ENCODE assay signal across 9 cellular contexts in genomic region chr7:47574473-47575328, GRCh38. TPM values are rescaled to one million over a fixed set of nuclear protein-coding genes. Genes with fewer than 3 reads are reported as not detected.
DNase-seq lines count a peak whose midpoint lies in the region; ATAC-seq and TF ChIP-seq lines count a peak whose summit lies in the region.
"Had no signal": no experiment of that assay in that cellular context is flagged by ENCODE, and none has a peak within 500 bp of the region (broad histone marks: within the 10 kb centered on the region; RNA-seq: fewer than 3 reads in every experiment).

No MANE protein-coding gene starts in this region.

- H3K27me3 Mint-ChIP-seq in dendritic cell treated with granulocyte-macrophage colony-stimulating factor and Interleukin-4, amounts not matched to agents 40 ng/mL and 50 ng/mL, for 4 days: no peaks in the 10 kb centered on the region
- H3K27me3 Mint-ChIP-seq in activated T-cell treated with anti-CD3 and anti-CD28 coated beads, Interleukin-2, amount 50 U/mL, for 24 hours: peaks cover 6% of the 10 kb centered on the region
- peaks cover 11% of the 10 kb centered on the region for H3K27me3 Mint-ChIP-seq in activated naive CD4-positive, alpha-beta T cell treated with anti-CD3 and anti-CD28 coated beads for 36 hours (ENCODE audit: low read depth)

- peak overlapping the region; percentile 64 for H3K4me3 Mint-ChIP-seq in dendritic cell treated with granulocyte-macrophage colony-stimulating factor and Interleukin-4, amounts not matched to agents 40 ng/mL and 50 ng/mL, for 4 days
- no peak overlapping the region for H3K4me3 Mint-ChIP-seq in activated T-cell treated with anti-CD3 and anti-CD28 coated beads, Interleukin-2, amount 50 U/mL, for 24 hours
- H3K4me3 Mint-ChIP-seq in activated naive CD4-positive, alpha-beta T cell treated with anti-CD3 and anti-CD28 coated beads for 36 hours: no peak overlapping the region
- H3K4me3 Mint-ChIP-seq: CD4-positive, CD25-positive, alpha-beta regulatory T cell had no signal

- H3K27ac Mint-ChIP-seq in dendritic cell treated with granulocyte-macrophage colony-stimulating factor and Interleukin-4, amounts not matched to agents 40 ng/mL and 50 ng/mL, for 4 days: peak overlapping the region; percentile 90
- H3K27ac Mint-ChIP-seq in activated T-cell treated with anti-CD3 and anti-CD28 coated beads, Interleukin-2, amount 50 U/mL, for 24 hours: no peak overlapping the region
- H3K27ac Mint-ChIP-seq in activated naive CD4-positive, alpha-beta T cell treated with anti-CD3 and anti-CD28 coated beads for 36 hours: no peak overlapping the region
- H3K27ac Mint-ChIP-seq: CD4-positive, CD25-positive, alpha-beta regulatory T cell had no signal

- DNase-seq in thyroid gland (no peak), NCI-H1105 (lab: John Stamatoyannopoulos, UW) (no peak)
- no peak for DNase-seq in activated T-cell treated with anti-CD3 and anti-CD28 coated beads, Interleukin-2, amount 50 U/mL, for 24 hours
- DNase-seq in activated naive CD4-positive, alpha-beta T cell treated with anti-CD3 and anti-CD28 coated beads for 36 hours: no peak
- DNase-seq: CD4-positive, CD25-positive, alpha-beta regulatory T cell had no signal

- H3K36me3 Mint-ChIP-seq in dendritic cell treated with granulocyte-macrophage colony-stimulating factor and Interleukin-4, amounts not matched to agents 40 ng/mL and 50 ng/mL, for 4 days (ENCODE audit: low read depth): peaks cover 26% of the 10 kb centered on the region
- no peaks in the 10 kb centered on the region for H3K36me3 Mint-ChIP-seq in activated T-cell treated with anti-CD3 and anti-CD28 coated beads, Interleukin-2, amount 50 U/mL, for 24 hours (ENCODE audit: low read depth)
- no peaks in the 10 kb centered on the region for H3K36me3 Mint-ChIP-seq in activated naive CD4-positive, alpha-beta T cell treated with anti-CD3 and anti-CD28 coated beads for 36 hours (ENCODE audit: low read depth)
- H3K36me3 Mint-ChIP-seq: CD4-positive, CD25-positive, alpha-beta regulatory T cell had no signal

- intact Hi-C loops in dendritic cell treated with granulocyte-macrophage colony-stimulating factor and Interleukin-4, amounts not matched to agents 40 ng/mL and 50 ng/mL, for 4 days (cut with micrococcal nuclease): loop anchor here (5.0 kb wide), 1 partner anchor 77 kb away; no protein-coding TSS in a partner anchor
- intact Hi-C loops in thyroid gland (cut with DNase I): loop anchor here (10.0 kb wide), 1 partner anchor 130 kb away; no protein-coding TSS in a partner anchor
- intact Hi-C loops in activated naive CD4-positive, alpha-beta T cell treated with anti-CD3 and anti-CD28 coated beads for 36 hours (cut with micrococcal nuclease): no loop called here

- peaks cover 92% of the 10 kb centered on the region for H3K4me1 Mint-ChIP-seq in dendritic cell treated with granulocyte-macrophage colony-stimulating factor and Interleukin-4, amounts not matched to agents 40 ng/mL and 50 ng/mL, for 4 days (ENCODE audit: low read depth)
- H3K4me1 Mint-ChIP-seq in activated T-cell treated with anti-CD3 and anti-CD28 coated beads, Interleukin-2, amount 50 U/mL, for 24 hours (ENCODE audit: low read depth): peaks cover 3% of the 10 kb centered on the region
- H3K4me1 Mint-ChIP-seq in activated naive CD4-positive, alpha-beta T cell treated with anti-CD3 and anti-CD28 coated beads for 36 hours (ENCODE audit: low read depth): peaks cover 4% of the 10 kb centered on the region

- H3K9me3 Mint-ChIP-seq in dendritic cell treated with granulocyte-macrophage colony-stimulating factor and Interleukin-4, amounts not matched to agents 40 ng/mL and 50 ng/mL, for 4 days: no peaks in the 10 kb centered on the region
- H3K9me3 Mint-ChIP-seq in activated T-cell treated with anti-CD3 and anti-CD28 coated beads, Interleukin-2, amount 50 U/mL, for 24 hours: no peaks in the 10 kb centered on the region
- H3K9me3 Mint-ChIP-seq in activated naive CD4-positive, alpha-beta T cell treated with anti-CD3 and anti-CD28 coated beads for 36 hours: no peaks in the 10 kb centered on the region

- H3K27ac ChIP-seq in 22Rv1 (peak overlapping the region; percentile 59; the same call in 1 of the 2 replicates), thyroid gland (peak overlapping the region; percentile 72 to 85 (median 84))

- H3K4me3 ChIP-seq in thyroid gland (replicated peaks in 1 of 3): no peak overlapping the region

- peaks cover 71 to 94% of the 10 kb centered on the region in 2 donors for H3K4me1 ChIP-seq in thyroid gland

- no peaks in the 10 kb centered on the region for H3K9me3 ChIP-seq in thyroid gland

- CTCF ChIA-PET in activated naive CD4-positive, alpha-beta T cell treated with anti-CD3 and anti-CD28 coated beads for 36 hours (lab: Charles Lee): no interaction called here

- H3K36me3 ChIP-seq in thyroid gland: no peaks in the 10 kb centered on the region

- H3K27me3 ChIP-seq in thyroid gland: no peaks in the 10 kb centered on the region

- TF ChIP-seq CTCF in 22Rv1 (IDR thresholded peaks at IDR 0.05): no peak
- no peak for TF ChIP-seq CTCF in thyroid gland (IDR thresholded peaks at IDR 0.05)

- 74 to 76% methylated on average over 11 of the region's 11 CpGs for WGBS in thyroid gland, 2 donors

- ATAC-seq in GM21390 (IDR thresholded peaks at IDR 0.05; ENCODE audit: unreplicated experiment): peak; percentile 87
- ATAC-seq in HG03521 (IDR thresholded peaks at IDR 0.05; ENCODE audit: unreplicated experiment): peak; percentile 61

- no peak for TF ChIP-seq POLR2A in thyroid gland (IDR thresholded peaks at IDR 0.05)

RNA-seq across cellular contexts. Expression of gene TNS3, which starts 7.2 kb away (rescaled TPM):
- 10 to 100 TPM; 65.8 to 93.0 (median 80.7) TPM for total RNA-seq in thyroid gland
- total RNA-seq in activated naive CD4-positive, alpha-beta T cell treated with anti-CD3 and anti-CD28 coated beads for 36 hours: under 1 TPM; 0.12 to 0.19 TPM

Comparison
In these comparisons a context has a peak if more than half of its experiments do, and no peak if none do; other contexts are left out.
1. RNA of gene TNS3, which starts 7.2 kb away (total RNA-seq): 65.8 to 93.0 TPM in thyroid gland; 0.12 to 0.19 TPM in activated naive CD4-positive, alpha-beta T cell treated with anti-CD3 and anti-CD28 coated beads for 36 hours; every median in the first group is over 10 times any median in the second.